Comparison of ENCODE assay signal across 14 cellular contexts in genomic region chr10:111107023-111107422, GRCh38. TPM values are rescaled to one million over a fixed set of nuclear protein-coding genes. Genes with fewer than 3 reads are reported as not detected.
"Had no signal": no experiment of that assay in that cellular context is flagged by ENCODE, and none has a peak within 500 bp of the region (broad histone marks: within the 10 kb centered on the region; RNA-seq: fewer than 3 reads in every experiment).

No MANE protein-coding gene starts in this region.

- H3K27ac ChIP-seq: left ventricle myocardium inferior, uterus had no signal

- H3K4me1 ChIP-seq: uterus had no signal

- ATAC-seq: activated CD4-positive, CD25-positive, alpha-beta regulatory T cell treated with anti-CD3 and anti-CD28 coated beads, Interleukin-2, amount 50 U/mL, for 24 hours; activated CD8-positive, alpha-beta memory T cell treated with anti-CD3 and anti-CD28 coated beads, Interleukin-2, amount 10 ng/mL, durations not matched to agents 7 days and 5 days had no signal

- H3K4me3 ChIP-seq: left ventricle myocardium inferior, uterus had no signal

- H3K27me3 ChIP-seq: uterus had no signal

- DNase-seq: activated CD4-positive, alpha-beta T cell treated with anti-CD3 and anti-CD28 coated beads, Interleukin-2, amount 50 U/mL, for 4 hours; activated CD8-positive, alpha-beta memory T cell treated with anti-CD3 and anti-CD28 coated beads, Interleukin-2, amount 10 ng/mL, durations not matched to agents 7 days and 5 days; activated gamma-delta T cell; activated T-cell treated with anti-CD3 and anti-CD28 coated beads, Interleukin-2, amount 50 U/mL, for 24 hours; foreskin melanocyte; head of caudate nucleus; left ventricle myocardium inferior; mesenchymal stem cell; T-helper 2 cell; uterus had no signal

- H3K9me3 ChIP-seq: left ventricle myocardium inferior, uterus had no signal

- H3K36me3 ChIP-seq: left ventricle myocardium inferior, uterus had no signal

RNA-seq across cellular contexts. Expression of gene ADRA2A, which starts 30.2 kb away (rescaled TPM):
- total RNA-seq: activated CD8-positive, alpha-beta memory T cell treated with anti-CD3 and anti-CD28 coated beads, Interleukin-2, amount 10 ng/mL, durations not matched to agents 7 days and 5 days; endothelial cell of umbilical vein; osteocyte had no signal
- polyA plus RNA-seq: keratinocyte had no signal
